In genomic region chr17:19362293-19363113, GRCh38 we compare ENCODE assay signal across 8 cellular contexts. TPM values are rescaled to one million over a fixed set of nuclear protein-coding genes. Genes with fewer than 3 reads are reported as not detected.
DNase-seq lines count a peak whose midpoint lies in the region; ATAC-seq lines count a peak whose summit lies in the region.

Gene B9D1, minus strand, starts transcription at chr17:19362723. Its CDS starts 154 bp downstream, at chr17:19362569.

- no peaks in the 10 kb centered on the region for H3K9me3 Mint-ChIP-seq in activated CD4-positive, alpha-beta T cell treated with anti-CD3 and anti-CD28 coated beads, Interleukin-2, amount 10 ng/mL, durations not matched to agents 24 days and 14 days

- peaks cover 15% of the 10 kb centered on the region for H3K27me3 Mint-ChIP-seq in activated CD4-positive, alpha-beta T cell treated with anti-CD3 and anti-CD28 coated beads, Interleukin-2, amount 10 ng/mL, durations not matched to agents 24 days and 14 days

- intact Hi-C loops in activated CD4-positive, alpha-beta T cell treated with anti-CD3 and anti-CD28 coated beads, Interleukin-2, amount 10 ng/mL, durations not matched to agents 24 days and 14 days (cut with micrococcal nuclease), result loop anchor here (1.0 to 5.0 kb wide), 5 partner anchors 16 to 404 kb away; partner anchors contain the start of genes ALDH3A2 and MAPK7

- H3K4me1 Mint-ChIP-seq in activated CD4-positive, alpha-beta T cell treated with anti-CD3 and anti-CD28 coated beads, Interleukin-2, amount 10 ng/mL, durations not matched to agents 24 days and 14 days, result peaks cover 15% of the 10 kb centered on the region

- H3K36me3 Mint-ChIP-seq in activated CD4-positive, alpha-beta T cell treated with anti-CD3 and anti-CD28 coated beads, Interleukin-2, amount 10 ng/mL, durations not matched to agents 24 days and 14 days (ENCODE audit: low read depth), result no peaks in the 10 kb centered on the region

- H3K27ac Mint-ChIP-seq in activated CD4-positive, alpha-beta T cell treated with anti-CD3 and anti-CD28 coated beads, Interleukin-2, amount 10 ng/mL, durations not matched to agents 24 days and 14 days, result peak within 1 kb of the TSS; percentile 58

- DNase-seq in Ammon's horn (ENCODE audit: low spot score) (peak; percentile 95), NCI-H510A (lab: John Stamatoyannopoulos, UW) (peak; percentile 95), dedifferentiated amniotic fluid mesenchymal stem cell (ENCODE audit: extremely low spot score) (peak; percentile 77), left kidney (ENCODE audit: low read depth, low spot score) (peak; percentile 96)
- DNase-seq in activated CD4-positive, alpha-beta T cell treated with anti-CD3 and anti-CD28 coated beads, Interleukin-2, amount 10 ng/mL, durations not matched to agents 24 days and 14 days, result peak; percentile 97
- DNase-seq in stimulated activated CD4-positive, alpha-beta T cell treated with anti-CD3 and anti-CD28 coated beads, Interleukin-2, amount 100 ng/mL, for 24 hours, result peak; percentile 92 to 93

- H3K4me3 Mint-ChIP-seq in activated CD4-positive, alpha-beta T cell treated with anti-CD3 and anti-CD28 coated beads, Interleukin-2, amount 10 ng/mL, durations not matched to agents 24 days and 14 days, result peak within 1 kb of the TSS; percentile 91

- ATAC-seq in GM19025 (IDR thresholded peaks at IDR 0.05; ENCODE audit: low read depth, unreplicated experiment) (peak; percentile 81), HG03354 (IDR thresholded peaks at IDR 0.05; ENCODE audit: poor library complexity, severe bottlenecking, unreplicated experiment) (peak; percentile 83)

RNA-seq across cellular contexts. Expression of gene B9D1, which starts in this region (rescaled TPM):
- 6.1 and 6.3 TPM in 2 replicates for total RNA-seq in activated CD4-positive, alpha-beta T cell treated with anti-CD3 and anti-CD28 coated beads, Interleukin-2, amount 10 ng/mL, durations not matched to agents 24 days and 14 days

Comparison
In these comparisons a context has a peak if more than half of its experiments do, and no peak if none do; other contexts are left out.
1. Peak in every context shown above with its lines: DNase-seq and ATAC-seq.